Comparison of ENCODE assay signal across 22 cellular contexts in genomic region chr3:107308716-107309115, GRCh38.
DNase-seq lines count a peak whose midpoint lies in the region; ATAC-seq and TF ChIP-seq lines count a peak whose summit lies in the region.
"Had no signal": no experiment of that assay in that cellular context is flagged by ENCODE, and none has a peak within 500 bp of the region (broad histone marks: within the 10 kb centered on the region; RNA-seq: fewer than 3 reads in every experiment).

No MANE protein-coding gene starts in this region.

- H3K27me3 ChIP-seq in HUES48 (ENCODE audit: control insufficient read depth, insufficient read depth, low read length) (no peaks in the 10 kb centered on the region), NT2/D1 (ENCODE audit: insufficient read depth, insufficient read length) (peaks cover 3% of the 10 kb centered on the region)

- H3K36me3 ChIP-seq in HUES48 (ENCODE audit: control insufficient read depth, insufficient read depth, low read length) (no peaks in the 10 kb centered on the region), NT2/D1 (ENCODE audit: insufficient read depth, insufficient read length, low read length) (no peaks in the 10 kb centered on the region), mucosa of descending colon (ENCODE audit: low read depth) (no peaks in the 10 kb centered on the region)
- H3K36me3 ChIP-seq: BE2C, HAP-1 had no signal

- intact Hi-C loops in mucosa of descending colon (cut with DNase I, micrococcal nuclease) = no loop called here

- no peaks in the 10 kb centered on the region for H3K36me3 Mint-ChIP-seq in glutamatergic neuron (ENCODE audit: unreplicated experiment)
- H3K36me3 Mint-ChIP-seq in nephron progenitor cell (ENCODE audit: low read depth) = no peaks in the 10 kb centered on the region
- H3K36me3 Mint-ChIP-seq in immature natural killer cell = no peaks in the 10 kb centered on the region
- H3K36me3 Mint-ChIP-seq: CD4-positive, CD25-positive, alpha-beta regulatory T cell; CD8-positive, alpha-beta memory T cell; IgD-negative memory B cell had no signal

- H3K9me3 Mint-ChIP-seq in glutamatergic neuron (ENCODE audit: unreplicated experiment) = peaks cover 9% of the 10 kb centered on the region
- no peaks in the 10 kb centered on the region for H3K9me3 Mint-ChIP-seq in nephron progenitor cell
- H3K9me3 Mint-ChIP-seq in immature natural killer cell = peaks cover 0 to 2% (median 0%) of the 10 kb centered on the region in 6 donors
- H3K9me3 Mint-ChIP-seq: CD8-positive, alpha-beta memory T cell; IgD-negative memory B cell had no signal

- TF ChIP-seq CTCF in glutamatergic neuron (IDR thresholded peaks at IDR 0.05; ENCODE audit: partially characterized antibody, unreplicated experiment) = no peak
- TF ChIP-seq CTCF in nephron progenitor cell (IDR thresholded peaks at IDR 0.05) = no peak
- TF ChIP-seq CTCF in mucosa of descending colon (IDR thresholded peaks at IDR 0.05) = no peak

- no peak overlapping the region for H3K27ac Mint-ChIP-seq in glutamatergic neuron (ENCODE audit: unreplicated experiment)
- H3K27ac Mint-ChIP-seq in nephron progenitor cell = peak overlapping the region; percentile 88
- no peak overlapping the region for H3K27ac Mint-ChIP-seq in immature natural killer cell
- H3K27ac Mint-ChIP-seq: CD4-positive, CD25-positive, alpha-beta regulatory T cell; CD8-positive, alpha-beta memory T cell; IgD-negative memory B cell had no signal

- no peak overlapping the region for H3K4me3 ChIP-seq in HUES48 (ENCODE audit: low read depth, low read length)
- H3K4me3 ChIP-seq in NT2/D1 (ENCODE audit: insufficient read length, low read depth) = no peak overlapping the region
- H3K4me3 ChIP-seq in mucosa of descending colon = no peak overlapping the region
- H3K4me3 ChIP-seq: HAP-1 had no signal

- DNase-seq in NT2/D1 (ENCODE audit: low read depth, low spot score) (peak; percentile 28), glutamatergic neuron (no peak), nephron progenitor cell (no peak), anterior cingulate cortex (lab: John Stamatoyannopoulos, UW) (no peak), mucosa of descending colon (no peak), immature natural killer cell (no peak), NCI-H2227 treated with DMSO at 0.1 percent for 48 hours (lab: John Stamatoyannopoulos, UW) (no peak)
- DNase-seq: ACHN; BE2C; C1 segment of cervical spinal cord; CD4-positive, CD25-positive, alpha-beta regulatory T cell; CD8-positive, alpha-beta memory T cell; COR-L47; DMS 273 treated with DMSO at 0.1 percent for 48 hours; DMS53; EL; KBM-7 had no signal

- H3K27ac ChIP-seq in HUES48 (ENCODE audit: low read depth, low read length) = peak overlapping the region; percentile 25
- H3K27ac ChIP-seq: HL-60 had no signal

- H3K27me3 Mint-ChIP-seq in glutamatergic neuron (ENCODE audit: unreplicated experiment) (no peaks in the 10 kb centered on the region), nephron progenitor cell (ENCODE audit: low read depth, poor library complexity) (peaks cover 3% of the 10 kb centered on the region), immature natural killer cell (ENCODE audit: low read depth in 3 of 3) (peaks cover 0 to 6% (median 2%) of the 10 kb centered on the region in 3 donors)
- H3K27me3 Mint-ChIP-seq: IgD-negative memory B cell had no signal

- no peak for ATAC-seq in mucosa of descending colon
- ATAC-seq: HepG2 had no signal

- H3K9ac ChIP-seq in HUES48 (ENCODE audit: low read depth, low read length) (no peak overlapping the region), NT2/D1 (ENCODE audit: insufficient read length, low read depth) (no peak overlapping the region)

- H3K4me1 ChIP-seq in HUES48 (ENCODE audit: control insufficient read depth, insufficient read depth, low read length) (peaks cover 8% of the 10 kb centered on the region), NT2/D1 (ENCODE audit: insufficient read depth, insufficient read length) (peaks cover 4% of the 10 kb centered on the region), mucosa of descending colon (ENCODE audit: low read depth) (no peaks in the 10 kb centered on the region)
- H3K4me1 ChIP-seq: BE2C, HAP-1 had no signal

- H3K4me1 Mint-ChIP-seq in glutamatergic neuron (ENCODE audit: low read depth, unreplicated experiment) (peaks cover 29% of the 10 kb centered on the region), nephron progenitor cell (peaks cover 23% of the 10 kb centered on the region), immature natural killer cell (no peaks in the 10 kb centered on the region)
- H3K4me1 Mint-ChIP-seq: CD4-positive, CD25-positive, alpha-beta regulatory T cell; CD8-positive, alpha-beta memory T cell; IgD-negative memory B cell had no signal

- H3K9me3 ChIP-seq in HUES48 (ENCODE audit: control insufficient read depth, insufficient read depth, low read length) = no peaks in the 10 kb centered on the region
- H3K9me3 ChIP-seq in NT2/D1 (ENCODE audit: insufficient read depth, low read length) = no peaks in the 10 kb centered on the region
- H3K9me3 ChIP-seq in mucosa of descending colon = no peaks in the 10 kb centered on the region
- H3K9me3 ChIP-seq: BE2C, HAP-1 had no signal

- H3K4me3 Mint-ChIP-seq in glutamatergic neuron (ENCODE audit: unreplicated experiment) (peak overlapping the region; percentile 40), nephron progenitor cell (peak overlapping the region; percentile 4), immature natural killer cell (no peak overlapping the region)
- H3K4me3 Mint-ChIP-seq: CD4-positive, CD25-positive, alpha-beta regulatory T cell; CD8-positive, alpha-beta memory T cell; IgD-negative memory B cell had no signal

Comparison
In these comparisons a context has a peak if more than half of its experiments do, and no peak if none do; other contexts are left out.
1. H3K4me3 Mint-ChIP-seq: peak in glutamatergic neuron (single experiment) and nephron progenitor cell (single experiment); none in immature natural killer cell (0 of 5).